In genomic region chr20:25227317-25227831, GRCh38 we compare ENCODE assay signal across 8 cellular contexts. TPM values are rescaled to one million over a fixed set of nuclear protein-coding genes. Genes with fewer than 3 reads are reported as not detected.
A peak's percentile ranks its signal among the peaks of the same experiment; 100 is the strongest.
DNase-seq lines count a peak whose midpoint lies in the region; ATAC-seq and TF ChIP-seq lines count a peak whose summit lies in the region.

No MANE protein-coding gene starts in this region.

- no peak for TF ChIP-seq CTCF in 22Rv1 (IDR thresholded peaks at IDR 0.05)

- H3K27ac ChIP-seq in 22Rv1, result peak overlapping the region; percentile 73

- no peak for ATAC-seq in HG03135 (IDR thresholded peaks at IDR 0.05; ENCODE audit: unreplicated experiment)
- ATAC-seq in HG03521 (IDR thresholded peaks at IDR 0.05; ENCODE audit: unreplicated experiment), result no peak

- DNase-seq in NCI-H2029 treated with DMSO at 0.1 percent for 48 hours (lab: John Stamatoyannopoulos, UW) (peak; percentile 29), dermis blood vessel endothelial cell (peak; percentile 72), lung microvascular endothelial cell (ENCODE audit: low read depth in 2 of 2) (peak; percentile 65 to 83), NCI-H1048 (lab: John Stamatoyannopoulos, UW) (no peak), dedifferentiated amniotic fluid mesenchymal stem cell (ENCODE audit: extremely low spot score) (no peak)

RNA-seq across cellular contexts. Expression of gene PYGB, which starts 20.5 kb away (rescaled TPM):
- total RNA-seq in dermis blood vessel endothelial cell (81.9 and 127 TPM in 2 replicates), lung microvascular endothelial cell (62.3 and 63.9 TPM in 2 replicates)

RNA-seq across cellular contexts. Expression of gene ENTPD6, which starts 31.9 kb away (rescaled TPM):
- total RNA-seq in dermis blood vessel endothelial cell (65.8 and 70.8 TPM in 2 replicates), lung microvascular endothelial cell (29.9 and 51.4 TPM in 2 replicates)

Comparison
In these comparisons a context has a peak if more than half of its experiments do, and no peak if none do; other contexts are left out.
1. DNase-seq: peak in NCI-H2029 treated with DMSO at 0.1 percent for 48 hours (single experiment), dermis blood vessel endothelial cell (single experiment) and lung microvascular endothelial cell (2 of 2); none in NCI-H1048 (single experiment) and dedifferentiated amniotic fluid mesenchymal stem cell (single experiment).